ENCODE assay signal across 15 cellular contexts in the genomic region with DNA sequence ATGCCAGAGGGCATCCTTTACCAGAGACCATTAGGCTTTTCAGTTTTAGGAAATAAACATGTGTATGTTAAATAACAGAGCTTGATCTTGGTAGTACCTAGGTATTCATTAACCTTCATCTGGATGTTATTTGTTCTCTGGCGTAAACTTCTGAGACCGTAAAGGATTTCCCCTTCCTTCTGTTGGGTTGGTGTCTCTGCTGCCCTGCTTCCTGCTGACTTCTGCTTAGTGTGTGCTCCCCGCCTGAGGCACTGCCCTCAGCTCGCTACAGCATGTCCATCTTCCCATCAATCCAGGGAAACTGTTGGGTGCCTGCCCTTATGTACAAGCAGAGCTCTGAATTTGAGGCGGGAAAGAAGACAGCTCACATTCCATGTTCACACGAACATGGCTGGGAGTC.
DNase-seq lines count a peak whose midpoint lies in the region; ATAC-seq and TF ChIP-seq lines count a peak whose summit lies in the region.
"Had no signal": no experiment of that assay in that cellular context is flagged by ENCODE, and none has a peak within 500 bp of the region (broad histone marks: within the 10 kb centered on the region; RNA-seq: fewer than 3 reads in every experiment).

No MANE protein-coding gene starts in this region.

- POLR2A ChIA-PET in WTC11 (lab: Charles Lee), result no interaction called here

- 0 out of 2 replicates have a peak overlapping the region, but pooled peaks have one; percentile 37 for H3K27ac Mint-ChIP-seq in WTC11
- H3K27ac Mint-ChIP-seq: activated naive CD8-positive, alpha-beta T cell treated with anti-CD3 and anti-CD28 coated beads, Interleukin-2, amount 50 U/mL, for 24 hours; H9 had no signal

- intact Hi-C loops in Right ventricle myocardium inferior (cut with DNase I), result no loop called here

- no peaks in the 10 kb centered on the region for H3K9me3 Mint-ChIP-seq in WTC11
- H3K9me3 Mint-ChIP-seq: activated naive CD8-positive, alpha-beta T cell treated with anti-CD3 and anti-CD28 coated beads, Interleukin-2, amount 50 U/mL, for 24 hours; H9 had no signal

- no peaks in the 10 kb centered on the region for H3K36me3 Mint-ChIP-seq in WTC11

- CTCF ChIA-PET in WTC11 (lab: Charles Lee), result interaction anchor here (2.4 to 2.7 kb wide), 2 partner anchors 37 to 239 kb away, joined by 9 read pairs; no protein-coding TSS in a partner anchor

- H3K4me1 Mint-ChIP-seq in WTC11, result no peaks in the 10 kb centered on the region
- H3K4me1 Mint-ChIP-seq: activated naive CD8-positive, alpha-beta T cell treated with anti-CD3 and anti-CD28 coated beads, Interleukin-2, amount 50 U/mL, for 24 hours had no signal

- no peak for DNase-seq in WTC11 (ENCODE audit: low spot score)
- DNase-seq in Right ventricle myocardium inferior (ENCODE audit: missing footprints), result no peak
- no peak for DNase-seq in stimulated activated CD4-positive, alpha-beta T cell treated with anti-CD3 and anti-CD28 coated beads, Interleukin-2, amount 100 ng/mL, for 24 hours
- DNase-seq in SIG-M5 treated with dmso at 0.1 percent for 504 hours (lab: John Stamatoyannopoulos, UW; ENCODE audit: unreplicated experiment), result no peak
- DNase-seq in stimulated activated CD4-positive, alpha-beta T cell treated with anti-CD3 and anti-CD28 coated beads, Interleukin-4, amount 100 ng/mL, for 24 hours, result no peak
- DNase-seq: activated naive CD8-positive, alpha-beta T cell treated with anti-CD3 and anti-CD28 coated beads, Interleukin-2, amount 50 U/mL, for 24 hours; H9; left cardiac atrium; NCI-H1694 treated with DMSO at 0.1 percent for 48 hours; nucleus accumbens; right lobe of liver; T-helper 1 cell had no signal

- H3K27me3 Mint-ChIP-seq in WTC11 (ENCODE audit: low read depth), result peaks cover 3% of the 10 kb centered on the region; the same call in 1 of the 2 replicates

- TF ChIP-seq CTCF in WTC11 (IDR thresholded peaks at IDR 0.05), result no peak

- ATAC-seq in GM18867 (IDR thresholded peaks at IDR 0.05; ENCODE audit: unreplicated experiment) (peak; percentile 57), GM21423 (IDR thresholded peaks at IDR 0.05; ENCODE audit: unreplicated experiment) (peak; percentile 89), HG03066 (IDR thresholded peaks at IDR 0.05; ENCODE audit: low read depth, unreplicated experiment) (peak; percentile 70), WTC11 (no peak), Right ventricle myocardium inferior (no peak)
- ATAC-seq: activated naive CD8-positive, alpha-beta T cell treated with anti-CD3 and anti-CD28 coated beads, Interleukin-2, amount 50 U/mL, for 24 hours; left cardiac atrium; right lobe of liver had no signal

- H3K4me3 Mint-ChIP-seq in WTC11, result no peak overlapping the region
- H3K4me3 Mint-ChIP-seq: activated naive CD8-positive, alpha-beta T cell treated with anti-CD3 and anti-CD28 coated beads, Interleukin-2, amount 50 U/mL, for 24 hours; H9 had no signal

TF ChIP-seq in WTC11, 78 proteins besides CTCF, POLR2A, EP300 and RAD21 (continues in another document):
- TF ChIP-seq, protein P1, sequence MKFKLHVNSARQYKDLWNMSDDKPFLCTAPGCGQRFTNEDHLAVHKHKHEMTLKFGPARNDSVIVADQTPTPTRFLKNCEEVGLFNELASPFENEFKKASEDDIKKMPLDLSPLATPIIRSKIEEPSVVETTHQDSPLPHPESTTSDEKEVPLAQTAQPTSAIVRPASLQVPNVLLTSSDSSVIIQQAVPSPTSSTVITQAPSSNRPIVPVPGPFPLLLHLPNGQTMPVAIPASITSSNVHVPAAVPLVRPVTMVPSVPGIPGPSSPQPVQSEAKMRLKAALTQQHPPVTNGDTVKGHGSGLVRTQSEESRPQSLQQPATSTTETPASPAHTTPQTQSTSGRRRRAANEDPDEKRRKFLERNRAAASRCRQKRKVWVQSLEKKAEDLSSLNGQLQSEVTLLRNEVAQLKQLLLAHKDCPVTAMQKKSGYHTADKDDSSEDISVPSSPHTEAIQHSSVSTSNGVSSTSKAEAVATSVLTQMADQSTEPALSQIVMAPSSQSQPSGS (CRISPR knock-in tag; IDR thresholded peaks at IDR 0.05; ENCODE audit: borderline replicate concordance, low read depth), result no peak
- TF ChIP-seq SOX15 (CRISPR knock-in tag; IDR thresholded peaks at IDR 0.05) (no peak), HMGA2 (CRISPR knock-in tag; IDR thresholded peaks at IDR 0.05) (no peak), ZNF263 (CRISPR knock-in tag; IDR thresholded peaks at IDR 0.05; ENCODE audit: low read depth) (no peak), ZNF138 (CRISPR knock-in tag; conservative IDR thresholded peaks at IDR 0.05) (no peak), IRF1 (CRISPR knock-in tag; IDR thresholded peaks at IDR 0.05) (no peak), ZNF396 (CRISPR knock-in tag; IDR thresholded peaks at IDR 0.05; ENCODE audit: borderline replicate concordance) (no peak), ZBTB21 (CRISPR knock-in tag; IDR thresholded peaks at IDR 0.05; ENCODE audit: borderline replicate concordance) (no peak), ZNF416 (CRISPR knock-in tag; IDR thresholded peaks at IDR 0.05) (no peak), KAT7 (CRISPR knock-in tag; IDR thresholded peaks at IDR 0.05; ENCODE audit: borderline replicate concordance) (no peak), NR3C1 (CRISPR knock-in tag; conservative IDR thresholded peaks at IDR 0.05; ENCODE audit: low read depth) (no peak)
- TF ChIP-seq, protein P2, sequence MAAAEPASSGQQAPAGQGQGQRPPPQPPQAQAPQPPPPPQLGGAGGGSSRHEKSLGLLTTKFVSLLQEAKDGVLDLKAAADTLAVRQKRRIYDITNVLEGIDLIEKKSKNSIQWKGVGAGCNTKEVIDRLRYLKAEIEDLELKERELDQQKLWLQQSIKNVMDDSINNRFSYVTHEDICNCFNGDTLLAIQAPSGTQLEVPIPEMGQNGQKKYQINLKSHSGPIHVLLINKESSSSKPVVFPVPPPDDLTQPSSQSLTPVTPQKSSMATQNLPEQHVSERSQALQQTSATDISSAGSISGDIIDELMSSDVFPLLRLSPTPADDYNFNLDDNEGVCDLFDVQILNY (CRISPR knock-in tag; IDR thresholded peaks at IDR 0.05), result no peak
- TF ChIP-seq, protein P3, sequence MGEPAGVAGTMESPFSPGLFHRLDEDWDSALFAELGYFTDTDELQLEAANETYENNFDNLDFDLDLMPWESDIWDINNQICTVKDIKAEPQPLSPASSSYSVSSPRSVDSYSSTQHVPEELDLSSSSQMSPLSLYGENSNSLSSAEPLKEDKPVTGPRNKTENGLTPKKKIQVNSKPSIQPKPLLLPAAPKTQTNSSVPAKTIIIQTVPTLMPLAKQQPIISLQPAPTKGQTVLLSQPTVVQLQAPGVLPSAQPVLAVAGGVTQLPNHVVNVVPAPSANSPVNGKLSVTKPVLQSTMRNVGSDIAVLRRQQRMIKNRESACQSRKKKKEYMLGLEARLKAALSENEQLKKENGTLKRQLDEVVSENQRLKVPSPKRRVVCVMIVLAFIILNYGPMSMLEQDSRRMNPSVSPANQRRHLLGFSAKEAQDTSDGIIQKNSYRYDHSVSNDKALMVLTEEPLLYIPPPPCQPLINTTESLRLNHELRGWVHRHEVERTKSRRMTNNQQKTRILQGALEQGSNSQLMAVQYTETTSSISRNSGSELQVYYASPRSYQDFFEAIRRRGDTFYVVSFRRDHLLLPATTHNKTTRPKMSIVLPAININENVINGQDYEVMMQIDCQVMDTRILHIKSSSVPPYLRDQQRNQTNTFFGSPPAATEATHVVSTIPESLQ (CRISPR knock-in tag; IDR thresholded peaks at IDR 0.05), result no peak
- TF ChIP-seq, protein P4, sequence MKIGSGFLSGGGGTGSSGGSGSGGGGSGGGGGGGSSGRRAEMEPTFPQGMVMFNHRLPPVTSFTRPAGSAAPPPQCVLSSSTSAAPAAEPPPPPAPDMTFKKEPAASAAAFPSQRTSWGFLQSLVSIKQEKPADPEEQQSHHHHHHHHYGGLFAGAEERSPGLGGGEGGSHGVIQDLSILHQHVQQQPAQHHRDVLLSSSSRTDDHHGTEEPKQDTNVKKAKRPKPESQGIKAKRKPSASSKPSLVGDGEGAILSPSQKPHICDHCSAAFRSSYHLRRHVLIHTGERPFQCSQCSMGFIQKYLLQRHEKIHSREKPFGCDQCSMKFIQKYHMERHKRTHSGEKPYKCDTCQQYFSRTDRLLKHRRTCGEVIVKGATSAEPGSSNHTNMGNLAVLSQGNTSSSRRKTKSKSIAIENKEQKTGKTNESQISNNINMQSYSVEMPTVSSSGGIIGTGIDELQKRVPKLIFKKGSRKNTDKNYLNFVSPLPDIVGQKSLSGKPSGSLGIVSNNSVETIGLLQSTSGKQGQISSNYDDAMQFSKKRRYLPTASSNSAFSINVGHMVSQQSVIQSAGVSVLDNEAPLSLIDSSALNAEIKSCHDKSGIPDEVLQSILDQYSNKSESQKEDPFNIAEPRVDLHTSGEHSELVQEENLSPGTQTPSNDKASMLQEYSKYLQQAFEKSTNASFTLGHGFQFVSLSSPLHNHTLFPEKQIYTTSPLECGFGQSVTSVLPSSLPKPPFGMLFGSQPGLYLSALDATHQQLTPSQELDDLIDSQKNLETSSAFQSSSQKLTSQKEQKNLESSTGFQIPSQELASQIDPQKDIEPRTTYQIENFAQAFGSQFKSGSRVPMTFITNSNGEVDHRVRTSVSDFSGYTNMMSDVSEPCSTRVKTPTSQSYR (CRISPR knock-in tag; IDR thresholded peaks at IDR 0.05), result no peak
- TF ChIP-seq, protein P5, sequence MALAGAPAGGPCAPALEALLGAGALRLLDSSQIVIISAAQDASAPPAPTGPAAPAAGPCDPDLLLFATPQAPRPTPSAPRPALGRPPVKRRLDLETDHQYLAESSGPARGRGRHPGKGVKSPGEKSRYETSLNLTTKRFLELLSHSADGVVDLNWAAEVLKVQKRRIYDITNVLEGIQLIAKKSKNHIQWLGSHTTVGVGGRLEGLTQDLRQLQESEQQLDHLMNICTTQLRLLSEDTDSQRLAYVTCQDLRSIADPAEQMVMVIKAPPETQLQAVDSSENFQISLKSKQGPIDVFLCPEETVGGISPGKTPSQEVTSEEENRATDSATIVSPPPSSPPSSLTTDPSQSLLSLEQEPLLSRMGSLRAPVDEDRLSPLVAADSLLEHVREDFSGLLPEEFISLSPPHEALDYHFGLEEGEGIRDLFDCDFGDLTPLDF (CRISPR knock-in tag; IDR thresholded peaks at IDR 0.05), result no peak

Comparison
In these comparisons a context has a peak if more than half of its experiments do, and no peak if none do; other contexts are left out.
1. ATAC-seq: peak in GM18867 (single experiment), GM21423 (single experiment) and HG03066 (single experiment); none in WTC11 (single experiment) and Right ventricle myocardium inferior (single experiment).